ENCODE assay signal across 22 cellular contexts in genomic region chr5:43785198-43785597, GRCh38.
DNase-seq lines count a peak whose midpoint lies in the region; ATAC-seq lines count a peak whose summit lies in the region.
"Had no signal": no experiment of that assay in that cellular context is flagged by ENCODE, and none has a peak within 500 bp of the region (broad histone marks: within the 10 kb centered on the region; RNA-seq: fewer than 3 reads in every experiment).

No MANE protein-coding gene starts in this region.

- no peak overlapping the region for H2BK15ac ChIP-seq in neuronal stem cell (ENCODE audit: low read length)

- H4K91ac ChIP-seq in neuronal stem cell (ENCODE audit: low read depth, low read length, poor library complexity), result no peak overlapping the region

- H3K79me1 ChIP-seq in neuronal stem cell (ENCODE audit: low read depth, low read length), result no peaks in the 10 kb centered on the region

- no peak for ATAC-seq in GM19324 (IDR thresholded peaks at IDR 0.05; ENCODE audit: low FRiP score, unreplicated experiment)
- ATAC-seq: CD8-positive, alpha-beta T cell; HCT116; Panc1 had no signal

- H3K9ac ChIP-seq in neuronal stem cell (ENCODE audit: low read depth, low read length, poor library complexity), result no peak overlapping the region
- H3K9ac ChIP-seq: SK-N-SH had no signal

- H2BK12ac ChIP-seq in neuronal stem cell (ENCODE audit: low read length), result no peak overlapping the region

- no peak overlapping the region for H3K4me3 ChIP-seq in neuronal stem cell (ENCODE audit: low read length in 2 of 2)

- no peak overlapping the region for H2AFZ ChIP-seq in neuronal stem cell (ENCODE audit: low read length)

- no peaks in the 10 kb centered on the region for H3K36me3 ChIP-seq in neuronal stem cell (replicated peaks in 1 of 2; ENCODE audit: control insufficient read depth in 2 of 2, insufficient read depth in 2 of 2, low read length in 2 of 2)

- H4K8ac ChIP-seq in neuronal stem cell (ENCODE audit: low read depth, low read length), result no peak overlapping the region

- H3K4me1 ChIP-seq in neuronal stem cell (ENCODE audit: control insufficient read depth in 2 of 2, insufficient read depth in 1 of 2, low read depth in 1 of 2, low read length in 2 of 2), result no peaks in the 10 kb centered on the region
- H3K4me1 ChIP-seq: Caco-2 had no signal

- DNase-seq in NCI-H748 (lab: John Stamatoyannopoulos, UW; ENCODE audit: unreplicated experiment) (peak; percentile 49), NCI-H748 treated with DMSO at 0.1 percent for 48 hours (lab: John Stamatoyannopoulos, UW) (no peak), LHCN-M2 (ENCODE audit: low read depth) (peak; percentile 46), left kidney (ENCODE audit: low read depth, low spot score) (peak; percentile 6), neuronal stem cell (ENCODE audit: low spot score) (no peak), mucosa of gallbladder (ENCODE audit: low spot score) (no peak)
- DNase-seq: Caco-2; CD8-positive, alpha-beta T cell; Karpas-422; NCI-H1105; NCI-H1436 treated with DMSO at 0.1 percent for 48 hours; NCI-H1930; NCI-H2107; NCI-H524; SIG-M5; SK-N-SH had no signal

- H3K18ac ChIP-seq in neuronal stem cell (ENCODE audit: low read length), result no peak overlapping the region

- WGBS in neuronal stem cell (ENCODE audit: extremely low coverage in 2 of 2, insufficient read length in 2 of 2, insufficient replicate concordance in 1 of 2), 2 donors, result no CpG with 5 or more reads among the region's 3 CpGs

- peaks cover 0 to 2% of the 10 kb centered on the region in 2 donors for H3K9me3 ChIP-seq in neuronal stem cell (replicated peaks in 1 of 2; ENCODE audit: control insufficient read depth in 2 of 2, insufficient read depth in 1 of 2, low read depth in 1 of 2, low read length in 2 of 2)
- H3K9me3 ChIP-seq: Caco-2, SK-N-SH had no signal

- peak overlapping the region; percentile 4 for H3K14ac ChIP-seq in neuronal stem cell (ENCODE audit: low read length)

- H2AK5ac ChIP-seq in neuronal stem cell (ENCODE audit: low read depth, low read length), result no peak overlapping the region

- no peak overlapping the region for H3K4ac ChIP-seq in neuronal stem cell (ENCODE audit: low read length)

- H3K27me3 ChIP-seq in neuronal stem cell (ENCODE audit: control insufficient read depth in 3 of 3, insufficient read depth in 3 of 3, low read depth in 1 of 3, low read length in 3 of 3), result no peaks in the 10 kb centered on the region

- H2BK120ac ChIP-seq in neuronal stem cell (ENCODE audit: low read depth, low read length), result no peak overlapping the region

- H3K23ac ChIP-seq in neuronal stem cell (ENCODE audit: low read depth, low read length, poor library complexity), result no peak overlapping the region

- no peak overlapping the region for H2BK5ac ChIP-seq in neuronal stem cell (ENCODE audit: low read length)

- no peak overlapping the region for H3K27ac ChIP-seq in neuronal stem cell (replicated peaks; ENCODE audit: low read length)
- H3K27ac ChIP-seq: 22Rv1, C4-2B, RWPE1 had no signal

- no peak overlapping the region for H3K4me2 ChIP-seq in neuronal stem cell (ENCODE audit: insufficient read depth, low read length, poor library complexity, severe bottlenecking)
- H3K4me2 ChIP-seq: SK-N-SH had no signal

Comparison
In these comparisons a context has a peak if more than half of its experiments do, and no peak if none do; other contexts are left out.
1. DNase-seq: peak in NCI-H748 (single experiment), LHCN-M2 (single experiment) and left kidney (single experiment); none in NCI-H748 treated with DMSO at 0.1 percent for 48 hours (single experiment), neuronal stem cell (single experiment) and mucosa of gallbladder (single experiment).